Comparison of ENCODE assay signal across 20 cellular contexts in the genomic region with DNA sequence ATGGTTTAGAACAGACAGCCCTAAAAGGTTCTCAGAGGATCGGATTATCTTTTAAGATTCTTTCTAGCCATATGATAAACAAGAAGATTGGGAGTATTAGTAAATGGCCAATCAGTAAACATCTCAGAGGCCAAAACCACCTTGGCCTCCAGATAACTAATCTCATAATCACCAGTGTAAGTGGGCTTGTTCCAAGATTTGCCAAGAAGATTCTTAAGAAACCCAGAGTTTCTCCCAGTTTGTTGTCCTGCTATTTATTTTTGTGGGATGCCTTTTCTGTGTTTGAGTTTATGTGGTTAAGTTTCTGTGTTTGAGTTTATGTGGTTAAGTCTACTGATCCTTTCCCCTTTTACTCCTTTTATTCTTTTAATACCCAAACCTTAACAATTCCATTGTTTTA.
DNase-seq lines count a peak whose midpoint lies in the region; ATAC-seq and TF ChIP-seq lines count a peak whose summit lies in the region.
"Had no signal": no experiment of that assay in that cellular context is flagged by ENCODE, and none has a peak within 500 bp of the region (broad histone marks: within the 10 kb centered on the region; RNA-seq: fewer than 3 reads in every experiment).

No MANE protein-coding gene starts in this region.

- no peaks in the 10 kb centered on the region for H3K79me2 ChIP-seq in mesendoderm (ENCODE audit: control insufficient read depth, insufficient read depth, low read length)

- H4K5ac ChIP-seq in IMR-90 (ENCODE audit: low read depth, low read length) (no peak overlapping the region), mesendoderm (ENCODE audit: low read length) (no peak overlapping the region)

- H2BK15ac ChIP-seq in IMR-90 (ENCODE audit: low read depth, low read length) (no peak overlapping the region), mesendoderm (replicated peaks; ENCODE audit: low read depth) (no peak overlapping the region)

- H3K4me2 ChIP-seq in IMR-90 (ENCODE audit: low read depth, low read length), result no peak overlapping the region
- no peak overlapping the region for H3K4me2 ChIP-seq in mesendoderm (ENCODE audit: low read length)

- H2BK5ac ChIP-seq in IMR-90 (ENCODE audit: low read depth, low read length, poor library complexity, severe bottlenecking), result no peak overlapping the region
- no peak overlapping the region for H2BK5ac ChIP-seq in mesendoderm (ENCODE audit: low read length)

- POLR2A ChIA-PET in IMR-90 (lab: Charles Lee; ENCODE audit: unreplicated experiment), result no interaction called here

- WGBS in IMR-90 (ENCODE audit: extremely low coverage in 2 of 2, insufficient read length in 1 of 2), 2 experiments, result no CpG with 5 or more reads among the region's 1 CpG
- no CpG with 5 or more reads among the region's 1 CpG for WGBS in mesendoderm (ENCODE audit: extremely low coverage, insufficient coverage, low lambda C conversion rate)
- 75 to 87% (median 82%) methylated on average over 1 of the region's 1 CpG for WGBS in adrenal gland, 4 donors

- no peak overlapping the region for H2AK9ac ChIP-seq in IMR-90 (replicated peaks; ENCODE audit: low read depth, low read length, poor library complexity)

- peak; percentile 81 for ATAC-seq in IMR-90 (ENCODE audit: low read depth)
- no peak for ATAC-seq in GM19463 (IDR thresholded peaks at IDR 0.05; ENCODE audit: unreplicated experiment)
- ATAC-seq: PC-3 had no signal

- H2AK5ac ChIP-seq in IMR-90 (ENCODE audit: low read depth, low read length) (no peak overlapping the region), mesendoderm (ENCODE audit: low read length) (no peak overlapping the region)

- no peaks in the 10 kb centered on the region; the same call in 1 of the 2 replicates for H4K20me1 ChIP-seq in IMR-90 (ENCODE audit: insufficient read depth, low read length)

- no peaks in the 10 kb centered on the region for H3K9me3 Mint-ChIP-seq in activated T-helper 1 cell treated with anti-CD3 and anti-CD28 coated beads, Interleukin-12 subunit alpha, Interleukin-12 subunit beta, Interleukin-2, Interleukin-4 antibody, amounts not matched to agents 30 ng/mL and 10 ng/mL and 1 ng/mL, durations not matched to agents 14 hours and 24 hours and 36 hours
- H3K9me3 Mint-ChIP-seq: H9 had no signal

- H3K4me3 Mint-ChIP-seq in activated T-helper 1 cell treated with anti-CD3 and anti-CD28 coated beads, Interleukin-12 subunit alpha, Interleukin-12 subunit beta, Interleukin-2, Interleukin-4 antibody, amounts not matched to agents 30 ng/mL and 10 ng/mL and 1 ng/mL, durations not matched to agents 14 hours and 24 hours and 36 hours, result no peak overlapping the region
- H3K4me3 Mint-ChIP-seq: B cell, CD14-positive monocyte, H9 had no signal

- no peak overlapping the region for H2AFZ ChIP-seq in IMR-90 (replicated peaks; ENCODE audit: low read length, poor library complexity)

- H4K8ac ChIP-seq in IMR-90 (ENCODE audit: low read depth in 2 of 2, low read length in 2 of 2) (no peak overlapping the region), mesendoderm (ENCODE audit: low read depth, low read length) (no peak overlapping the region)

- H3K36me3 Mint-ChIP-seq in activated T-helper 1 cell treated with anti-CD3 and anti-CD28 coated beads, Interleukin-12 subunit alpha, Interleukin-12 subunit beta, Interleukin-2, Interleukin-4 antibody, amounts not matched to agents 30 ng/mL and 10 ng/mL and 1 ng/mL, durations not matched to agents 14 hours and 24 hours and 36 hours (ENCODE audit: low read depth), result no peaks in the 10 kb centered on the region
- H3K36me3 Mint-ChIP-seq: CD14-positive monocyte had no signal

- H3K9ac ChIP-seq in IMR-90 (ENCODE audit: low read depth, low read length), result no peak overlapping the region
- H3K9ac ChIP-seq in mesendoderm (ENCODE audit: low read length), result no peak overlapping the region

- H3K36me3 ChIP-seq in IMR-90 (ENCODE audit: control insufficient read depth, insufficient read depth, low read length) (no peaks in the 10 kb centered on the region), mesendoderm (ENCODE audit: control insufficient read depth, insufficient read depth, low read length) (no peaks in the 10 kb centered on the region), adrenal gland (replicated peaks in 1 of 2) (no peaks in the 10 kb centered on the region)

- no peak for TF ChIP-seq CTCF in AG09319 (IDR thresholded peaks at IDR 0.05; ENCODE audit: low read depth, low read length)
- no peak for TF ChIP-seq CTCF in IMR-90 (conservative IDR thresholded peaks at IDR 0.05; ENCODE audit: low read depth, low read length)
- no peak for TF ChIP-seq CTCF in adrenal gland (IDR thresholded peaks at IDR 0.05)

- H3K4me1 ChIP-seq in IMR-90 (ENCODE audit: control insufficient read depth, insufficient read depth, low read length) (peaks cover 6% of the 10 kb centered on the region; the same call in 1 of the 2 replicates), mesendoderm (ENCODE audit: control insufficient read depth, low read depth, low read length) (no peaks in the 10 kb centered on the region), adrenal gland (replicated peaks in 1 of 2) (no peaks in the 10 kb centered on the region)

- no peak overlapping the region for H3K27ac Mint-ChIP-seq in activated T-helper 1 cell treated with anti-CD3 and anti-CD28 coated beads, Interleukin-12 subunit alpha, Interleukin-12 subunit beta, Interleukin-2, Interleukin-4 antibody, amounts not matched to agents 30 ng/mL and 10 ng/mL and 1 ng/mL, durations not matched to agents 14 hours and 24 hours and 36 hours
- H3K27ac Mint-ChIP-seq: B cell, CD14-positive monocyte, H9 had no signal

- H3K14ac ChIP-seq in IMR-90 (replicated peaks; ENCODE audit: low read depth, low read length), result no peak overlapping the region

- H3K56ac ChIP-seq in IMR-90 (ENCODE audit: extremely low read depth, insufficient read depth, low read length), result no peak overlapping the region
- no peak overlapping the region for H3K56ac ChIP-seq in mesendoderm (ENCODE audit: low read length)

- peaks cover 3% of the 10 kb centered on the region for H3K27me3 Mint-ChIP-seq in activated T-helper 1 cell treated with anti-CD3 and anti-CD28 coated beads, Interleukin-12 subunit alpha, Interleukin-12 subunit beta, Interleukin-2, Interleukin-4 antibody, amounts not matched to agents 30 ng/mL and 10 ng/mL and 1 ng/mL, durations not matched to agents 14 hours and 24 hours and 36 hours (ENCODE audit: insufficient read depth)
- H3K27me3 Mint-ChIP-seq: B cell had no signal

- dilution Hi-C loops in IMR-90 (cut with HindIII; ENCODE audit: low sequenced_read_pairs, unreplicated experiment), result no loop called here

- H3K27me3 ChIP-seq in IMR-90 (ENCODE audit: control insufficient read depth, insufficient read depth, low read length), result peaks cover 2% of the 10 kb centered on the region; the same call in 1 of the 2 replicates
- H3K27me3 ChIP-seq in mesendoderm (ENCODE audit: insufficient read depth, low read length, poor library complexity), result no peaks in the 10 kb centered on the region
- no peaks in the 10 kb centered on the region for H3K27me3 ChIP-seq in adrenal gland

- H3K27ac ChIP-seq in IMR-90 (ENCODE audit: insufficient read depth, low read length) (no peak overlapping the region), mesendoderm (ENCODE audit: low read depth, low read length) (no peak overlapping the region), adrenal gland (no peak overlapping the region)

- intact Hi-C loops in IMR-90 (cut with micrococcal nuclease) (no loop called here), adrenal gland (cut with DNase I) (no loop called here)
- intact Hi-C loops in activated T-helper 1 cell treated with anti-CD3 and anti-CD28 coated beads, Interleukin-12 subunit alpha, Interleukin-12 subunit beta, Interleukin-2, Interleukin-4 antibody, amounts not matched to agents 30 ng/mL and 10 ng/mL and 1 ng/mL, durations not matched to agents 14 hours and 24 hours and 36 hours (cut with micrococcal nuclease), result no loop called here

- H3K4me1 Mint-ChIP-seq in activated T-helper 1 cell treated with anti-CD3 and anti-CD28 coated beads, Interleukin-12 subunit alpha, Interleukin-12 subunit beta, Interleukin-2, Interleukin-4 antibody, amounts not matched to agents 30 ng/mL and 10 ng/mL and 1 ng/mL, durations not matched to agents 14 hours and 24 hours and 36 hours (ENCODE audit: low read depth), result no peaks in the 10 kb centered on the region
- H3K4me1 Mint-ChIP-seq: B cell, CD14-positive monocyte had no signal

- TF ChIP-seq POLR2A in IMR-90 (IDR thresholded peaks at IDR 0.05; ENCODE audit: low read depth, low read length) (no peak), adrenal gland (IDR thresholded peaks at IDR 0.05) (no peak)

- H3K4me3 ChIP-seq in IMR-90 (ENCODE audit: insufficient read depth, low read depth, low read length) (no peak overlapping the region), mesendoderm (ENCODE audit: low read length) (no peak overlapping the region), adrenal gland (no peak overlapping the region)

- no TSS peak for BruUV-seq in IMR-90 (replicated peaks; lab: Mats Ljungman, UMichigan)

- H3K79me1 ChIP-seq in IMR-90 (ENCODE audit: low read depth in 1 of 2, low read length in 2 of 2) (no peaks in the 10 kb centered on the region), mesendoderm (ENCODE audit: low read length) (no peaks in the 10 kb centered on the region)

- no peak overlapping the region for H4K91ac ChIP-seq in IMR-90 (ENCODE audit: insufficient read depth, low read depth, low read length)

- CTCF ChIA-PET in IMR-90 (lab: Yijun Ruan, JAX), result no interaction called here

- peak; percentile 62 for DNase-seq in AG09319 (ENCODE audit: extremely low read depth, low read depth)
- peak; percentile 80 for DNase-seq in IMR-90
- DNase-seq in amniotic epithelial cell (ENCODE audit: low read depth), result peak; percentile 95
- DNase-seq in mesendoderm, result peak; percentile 59
- DNase-seq in adrenal gland, result no peak
- no peak for DNase-seq in activated T-helper 1 cell treated with anti-CD3 and anti-CD28 coated beads, Interleukin-12 subunit alpha, Interleukin-12 subunit beta, Interleukin-2, Interleukin-4 antibody, amounts not matched to agents 30 ng/mL and 10 ng/mL and 1 ng/mL, durations not matched to agents 14 hours and 24 hours and 36 hours (ENCODE audit: low spot score)
- no peak for DNase-seq in activated T-cell treated with anti-CD3 and anti-CD28 coated beads, Interleukin-2, amount 50 U/mL, for 48 hours
- DNase-seq: 8988T, DMS79 treated with DMSO at 0.1 percent for 48 hours, H9, KBM-7, NCI-H1092 treated with DMSO at 0.1 percent for 48 hours, NCI-H146, NCI-H2029, NCI-H510A treated with DMSO at 0.1 percent for 48 hours, PC-3, Right ventricle myocardium superior had no signal

- H3K18ac ChIP-seq in IMR-90 (ENCODE audit: low read depth, low read length) (no peak overlapping the region), mesendoderm (ENCODE audit: low read length) (no peak overlapping the region)

- no peak for TF ChIP-seq RAD21 in IMR-90 (IDR thresholded peaks at IDR 0.05; ENCODE audit: low read length)

- H3K9me3 ChIP-seq in IMR-90 (ENCODE audit: control insufficient read depth, insufficient read depth, low read length) (no peaks in the 10 kb centered on the region), adrenal gland (replicated peaks in 1 of 3) (no peaks in the 10 kb centered on the region)

- no peak overlapping the region for H2BK20ac ChIP-seq in IMR-90 (ENCODE audit: low read depth, low read length)

- no peaks in the 10 kb centered on the region for H3K9me1 ChIP-seq in IMR-90 (ENCODE audit: insufficient read depth, low read length)

- H3K23ac ChIP-seq in IMR-90 (ENCODE audit: low read depth, low read length) (no peak overlapping the region), mesendoderm (ENCODE audit: low read length) (no peak overlapping the region)

- no peak overlapping the region for H2BK120ac ChIP-seq in IMR-90 (ENCODE audit: low read depth, low read length)
- H2BK120ac ChIP-seq in mesendoderm (ENCODE audit: low read depth, low read length), result no peak overlapping the region

- H3K4ac ChIP-seq in IMR-90 (ENCODE audit: low read depth, low read length), result no peak overlapping the region
- no peak overlapping the region for H3K4ac ChIP-seq in mesendoderm (ENCODE audit: low read depth, low read length)

- in situ Hi-C loops in IMR-90 (cut with MboI; ENCODE audit: low sequenced_read_pairs), result no loop called here

Comparison
In these comparisons a context has a peak if more than half of its experiments do, and no peak if none do; other contexts are left out.
1. DNase-seq: peak in AG09319 (single experiment), IMR-90 (single experiment), amniotic epithelial cell (single experiment) and mesendoderm (single experiment); none in adrenal gland (0 of 7), activated T-helper 1 cell treated with anti-CD3 and anti-CD28 coated beads, Interleukin-12 subunit alpha, Interleukin-12 subunit beta, Interleukin-2, Interleukin-4 antibody, amounts not matched to agents 30 ng/mL and 10 ng/mL and 1 ng/mL, durations not matched to agents 14 hours and 24 hours and 36 hours (single experiment) and activated T-cell treated with anti-CD3 and anti-CD28 coated beads, Interleukin-2, amount 50 U/mL, for 48 hours (0 of 2).